Comparison of ENCODE assay signal across 21 cellular contexts in genomic region chr13:51243832-51244231, GRCh38. TPM values are rescaled to one million over a fixed set of nuclear protein-coding genes. Genes with fewer than 3 reads are reported as not detected.
DNase-seq lines count a peak whose midpoint lies in the region; ATAC-seq and TF ChIP-seq lines count a peak whose summit lies in the region.
"Had no signal": no experiment of that assay in that cellular context is flagged by ENCODE, and none has a peak within 500 bp of the region (broad histone marks: within the 10 kb centered on the region; RNA-seq: fewer than 3 reads in every experiment).

No MANE protein-coding gene starts in this region.

- H3K4me2 ChIP-seq in osteoblast (ENCODE audit: insufficient read depth, low read length) = no peak overlapping the region

- peak; percentile 57 for DNase-seq in COLO668 (lab: John Stamatoyannopoulos, UW; ENCODE audit: unreplicated experiment)
- peak; percentile 56 to 67 for DNase-seq in HAP-1 (ENCODE audit: low spot score in 2 of 2)
- no peak for DNase-seq in caudate nucleus (lab: John Stamatoyannopoulos, UW)
- DNase-seq in osteoblast (ENCODE audit: insufficient read length, low spot score, missing footprints) = no peak
- DNase-seq in SK-N-DZ (ENCODE audit: low spot score) = no peak
- DNase-seq in aorta = no peak
- no peak for DNase-seq in amniotic stem cell (lab: John Stamatoyannopoulos, UW)
- DNase-seq: activated CD4-positive, alpha-beta T cell treated with anti-CD3 and anti-CD28 coated beads, Interleukin-2, amount 50 U/mL, for 1 hour; activated gamma-delta T cell treated with Interleukin-2 at 50 U/mL for 16 hours; CD4-positive, alpha-beta memory T cell; effector memory CD4-positive, alpha-beta T cell; GM23248; islet precursor cell; NCI-H1105 treated with DMSO at 0.1 percent for 48 hours; pancreas; SHP77; stimulated activated naive CD4-positive, alpha-beta T cell; T-helper 1 cell; transverse colon had no signal

- H3K9me3 ChIP-seq in HAP-1 (no peaks in the 10 kb centered on the region), osteoblast (ENCODE audit: low read depth, low read length) (no peaks in the 10 kb centered on the region), aorta (ENCODE audit: control insufficient read depth, low read length) (no peaks in the 10 kb centered on the region)
- H3K9me3 ChIP-seq: adrenal gland, pancreas, transverse colon had no signal

- no peaks in the 10 kb centered on the region for H3K27me3 ChIP-seq in HAP-1 (ENCODE audit: low read depth)
- H3K27me3 ChIP-seq in layer of hippocampus (ENCODE audit: control insufficient read depth, insufficient read depth, low read length) = no peaks in the 10 kb centered on the region
- peaks cover 45% of the 10 kb centered on the region for H3K27me3 ChIP-seq in osteoblast (ENCODE audit: insufficient read depth, low read length)
- H3K27me3 ChIP-seq in aorta (ENCODE audit: control insufficient read depth in 1 of 2, insufficient read depth in 2 of 2, low read length in 1 of 2) = no peaks in the 10 kb centered on the region
- H3K27me3 ChIP-seq: adrenal gland, pancreas, transverse colon had no signal

- WGBS in aorta, 2 donors = 77 to 82% methylated on average over 8 of the region's 8 CpGs

- H3K79me2 ChIP-seq in osteoblast (ENCODE audit: insufficient read depth, low read length) = no peaks in the 10 kb centered on the region

- H3K4me3 ChIP-seq in HAP-1 (no peak overlapping the region), osteoblast (ENCODE audit: insufficient read depth, low read length) (no peak overlapping the region), aorta (ENCODE audit: low read length in 2 of 2) (no peak overlapping the region)
- H3K4me3 ChIP-seq: adrenal gland, GM23248, pancreas, transverse colon had no signal

- ATAC-seq in aorta (ENCODE audit: low FRiP score) = no peak
- ATAC-seq: pancreas had no signal

- intact Hi-C loops in aorta (cut with DNase I) = no loop called here

- TF ChIP-seq CTCF in osteoblast (IDR thresholded peaks at IDR 0.05; ENCODE audit: extremely low read depth, low read depth, low read length) = no peak

- in situ Hi-C loops in HAP-1 (cut with MboI; ENCODE audit: low sequenced_read_pairs) = no loop called here

- H3K4me1 ChIP-seq in HAP-1 = peaks cover 28% of the 10 kb centered on the region
- no peaks in the 10 kb centered on the region for H3K4me1 ChIP-seq in osteoblast (ENCODE audit: insufficient read depth, low read length)
- no peaks in the 10 kb centered on the region for H3K4me1 ChIP-seq in aorta (ENCODE audit: control insufficient read depth in 1 of 2, insufficient read depth in 2 of 2, low read length in 2 of 2)
- H3K4me1 ChIP-seq: pancreas had no signal

- H3K36me3 ChIP-seq in HAP-1 (replicated peaks) (peaks cover 20% of the 10 kb centered on the region), osteoblast (ENCODE audit: insufficient read depth, low read length) (no peaks in the 10 kb centered on the region), aorta (ENCODE audit: control insufficient read depth in 1 of 2, insufficient read depth in 2 of 2, low read length in 1 of 2) (no peaks in the 10 kb centered on the region)
- H3K36me3 ChIP-seq: adrenal gland, pancreas, transverse colon had no signal

- no peaks in the 10 kb centered on the region for H4K20me1 ChIP-seq in osteoblast (ENCODE audit: insufficient read depth, low read length)

- H2AFZ ChIP-seq in osteoblast (ENCODE audit: low read length) = no peak overlapping the region
- H2AFZ ChIP-seq: GM23248 had no signal

- H3K27ac ChIP-seq in caudate nucleus (ENCODE audit: low read depth, low read length) (peak overlapping the region; percentile 99), layer of hippocampus (ENCODE audit: low read depth, low read length) (peak overlapping the region; percentile 98), osteoblast (ENCODE audit: low read depth, low read length) (no peak overlapping the region), aorta (ENCODE audit: low read depth in 1 of 2, low read length in 2 of 2) (no peak overlapping the region)
- H3K27ac ChIP-seq: adrenal gland, GM23248, pancreas had no signal

RNA-seq across cellular contexts. Expression of gene FAM124A, which starts 21.6 kb away (rescaled TPM):
- total RNA-seq in osteoblast = 1.1 and 1.2 TPM in 2 replicates
- polyA plus RNA-seq in SK-N-DZ (2014; cell fraction: cytosol; rRNA removed) = 2.9 and 4.6 TPM in 2 replicates
- 1.6 and 2.1 TPM in 2 replicates for polyA plus RNA-seq in SK-N-DZ (2014; cell fraction: nucleus; rRNA removed)
- 1 to 10 TPM; 7.2 to 9.2 TPM for total RNA-seq in aorta
- 1 to 10 TPM; 1.6 to 1.7 TPM for polyA plus RNA-seq in aorta
- total RNA-seq: CD4-positive, alpha-beta memory T cell; GM23248 had no signal
- polyA plus RNA-seq: CD4-positive, alpha-beta memory T cell; GM23248 had no signal

Comparison
In these comparisons a context has a peak if more than half of its experiments do, and no peak if none do; other contexts are left out.
1. DNase-seq: peak in COLO668 (single experiment) and HAP-1 (2 of 2); none in caudate nucleus (0 of 61), osteoblast (single experiment), SK-N-DZ (single experiment), aorta (0 of 2) and amniotic stem cell (single experiment).
2. H3K27ac ChIP-seq: peak in caudate nucleus (single experiment) and layer of hippocampus (single experiment); none in osteoblast (single experiment) and aorta (0 of 2).